ENCODE assay signal across 38 cellular contexts in the genomic region with DNA sequence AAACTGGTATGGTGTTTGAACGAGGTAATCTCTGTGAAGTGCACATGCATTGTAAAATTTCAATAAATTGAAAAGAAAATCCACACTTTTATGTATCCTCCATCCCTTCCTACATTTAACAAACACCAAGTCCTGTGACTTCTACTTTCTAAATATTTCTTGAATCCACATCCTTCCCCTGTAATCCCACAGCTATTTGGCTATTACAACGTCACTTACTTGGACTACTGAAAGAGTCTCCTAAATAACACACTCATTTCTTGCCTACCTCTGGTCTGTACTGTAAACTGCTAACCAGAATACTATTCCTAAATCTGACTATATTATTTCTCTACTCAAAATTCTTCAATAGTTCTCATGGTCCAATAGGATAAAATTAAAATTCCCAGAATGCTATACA.
"Had no signal": no experiment of that assay in that cellular context is flagged by ENCODE, and none has a peak within 500 bp of the region (broad histone marks: within the 10 kb centered on the region; RNA-seq: fewer than 3 reads in every experiment).

No MANE protein-coding gene starts in this region.

- H3K9me3 Mint-ChIP-seq: activated B cell treated with CpG ODN at 0.5 μM for 24 hours; activated CD4-positive, alpha-beta memory T cell treated with anti-CD3 and anti-CD28 coated beads for 36 hours; activated naive CD8-positive, alpha-beta T cell treated with anti-CD3 and anti-CD28 coated beads for 36 hours; activated T-cell treated with anti-CD3 and anti-CD28 coated beads, Interleukin-2, amount 50 U/mL, for 72 hours; activated T-helper 17 cell treated with anti-CD3 and anti-CD28 coated beads, Interleukin-2, amount 50 U/mL, for 72 hours had no signal

- H3K4me3 ChIP-seq: Peyer's patch had no signal

- H3K36me3 ChIP-seq: Peyer's patch had no signal

- H3K27ac Mint-ChIP-seq: activated B cell treated with CpG ODN at 0.5 μM for 24 hours; activated CD4-positive, alpha-beta memory T cell treated with anti-CD3 and anti-CD28 coated beads for 36 hours; activated naive CD8-positive, alpha-beta T cell treated with anti-CD3 and anti-CD28 coated beads for 36 hours; activated T-cell treated with anti-CD3 and anti-CD28 coated beads, Interleukin-2, amount 50 U/mL, for 72 hours; activated T-helper 17 cell treated with anti-CD3 and anti-CD28 coated beads, Interleukin-2, amount 50 U/mL, for 72 hours; brain had no signal

- H3K9me3 ChIP-seq: Peyer's patch had no signal

- ATAC-seq: activated T-cell treated with anti-CD3 and anti-CD28 coated beads, Interleukin-2, amount 50 U/mL, for 72 hours; activated T-helper 17 cell treated with anti-CD3 and anti-CD28 coated beads, Interleukin-2, amount 50 U/mL, for 72 hours; PC-3; Right ventricle myocardium inferior had no signal

- H3K27ac ChIP-seq: Peyer's patch, RWPE1, VCaP had no signal

- H3K27me3 ChIP-seq: Peyer's patch had no signal

- H3K36me3 Mint-ChIP-seq: activated CD4-positive, alpha-beta memory T cell treated with anti-CD3 and anti-CD28 coated beads for 36 hours; activated naive CD8-positive, alpha-beta T cell treated with anti-CD3 and anti-CD28 coated beads for 36 hours had no signal

- H3K27me3 Mint-ChIP-seq: activated B cell treated with CpG ODN at 0.5 μM for 24 hours; activated CD4-positive, alpha-beta memory T cell treated with anti-CD3 and anti-CD28 coated beads for 36 hours; activated naive CD8-positive, alpha-beta T cell treated with anti-CD3 and anti-CD28 coated beads for 36 hours; activated T-helper 17 cell treated with anti-CD3 and anti-CD28 coated beads, Interleukin-2, amount 50 U/mL, for 72 hours had no signal

- DNase-seq: activated B cell treated with CpG ODN at 0.5 μM for 24 hours; activated CD4-positive, alpha-beta memory T cell treated with anti-CD3 and anti-CD28 coated beads for 36 hours; activated CD4-positive, alpha-beta T cell treated with anti-CD3 and anti-CD28 coated beads for 4 hours; activated CD4-positive, alpha-beta T cell treated with anti-CD3 and anti-CD28 coated beads, Interleukin-2, amount 50 U/mL, for 1 hour; activated CD4-positive, CD25-positive, alpha-beta regulatory T cell treated with anti-CD3 and anti-CD28 coated beads, Interleukin-2, amount 50 U/mL, for 72 hours; activated effector memory CD4-positive, alpha-beta T cell treated with anti-CD3 and anti-CD28 coated beads, Interleukin-2, amount 50 U/mL, for 16 hours; activated naive CD4-positive, alpha-beta T cell; activated naive CD4-positive, alpha-beta T cell treated with anti-CD3 and anti-CD28 coated beads, Interleukin-2, amount 50 U/mL, for 16 hours; activated naive CD8-positive, alpha-beta T cell treated with anti-CD3 and anti-CD28 coated beads for 36 hours; activated T-cell treated with anti-CD3 and anti-CD28 coated beads, Interleukin-2, amount 50 U/mL, for 1 hour; activated T-cell treated with anti-CD3 and anti-CD28 coated beads, Interleukin-2, amount 50 U/mL, for 72 hours; amniotic stem cell; aorta; central memory CD4-positive, alpha-beta T cell; NCI-H1092 treated with DMSO at 0.1 percent for 48 hours; NCI-H1417; NCI-H146; NCI-H187; NCI-H2029 treated with DMSO at 0.1 percent for 48 hours; NCI-H2107; NCI-H2171; NCI-H510A; NCI-H526; NCI-H748 treated with DMSO at 0.1 percent for 48 hours; NK-92 treated with Interleukin-12 subunit alpha and Interleukin-12 subunit beta, amount 100 ng/mL, for 24 hours; PC-3; Peyer's patch; SIG-M5; SW 1271; T-helper 1 cell; T-helper 2 cell; T-helper 9 cell had no signal

- H3K4me3 Mint-ChIP-seq: activated B cell treated with CpG ODN at 0.5 μM for 24 hours; activated CD4-positive, alpha-beta memory T cell treated with anti-CD3 and anti-CD28 coated beads for 36 hours; activated naive CD8-positive, alpha-beta T cell treated with anti-CD3 and anti-CD28 coated beads for 36 hours; activated T-cell treated with anti-CD3 and anti-CD28 coated beads, Interleukin-2, amount 50 U/mL, for 72 hours; activated T-helper 17 cell treated with anti-CD3 and anti-CD28 coated beads, Interleukin-2, amount 50 U/mL, for 72 hours; brain had no signal

- H3K4me1 ChIP-seq: Peyer's patch had no signal

- H3K4me1 Mint-ChIP-seq: activated B cell treated with CpG ODN at 0.5 μM for 24 hours; activated naive CD8-positive, alpha-beta T cell treated with anti-CD3 and anti-CD28 coated beads for 36 hours; activated T-helper 17 cell treated with anti-CD3 and anti-CD28 coated beads, Interleukin-2, amount 50 U/mL, for 72 hours had no signal

- FAIRE-seq: colon had no signal
